Comparison of ENCODE assay signal across 19 cellular contexts in the genomic region with DNA sequence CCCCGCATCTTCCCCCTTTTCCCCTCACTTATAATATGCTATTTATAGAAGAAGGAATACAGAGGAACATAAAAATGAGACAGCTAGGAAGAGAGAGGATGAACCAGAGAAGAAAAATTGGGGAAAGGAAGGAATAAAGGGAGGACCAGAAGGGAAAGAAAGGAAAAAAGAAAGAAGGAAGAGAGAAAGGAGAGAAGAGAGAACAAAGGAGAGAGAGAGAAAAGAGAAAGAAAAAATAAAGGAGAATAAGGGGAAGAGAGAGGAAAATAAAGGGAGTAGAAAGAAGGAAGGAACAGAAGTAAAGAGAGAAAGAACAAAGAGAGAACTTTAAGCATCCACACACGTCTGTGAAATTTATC.
"Had no signal": no experiment of that assay in that cellular context is flagged by ENCODE, and none has a peak within 500 bp of the region (broad histone marks: within the 10 kb centered on the region; RNA-seq: fewer than 3 reads in every experiment).

No MANE protein-coding gene starts in this region.

- DNase-seq: effector CD4-positive, alpha-beta T cell; head of caudate nucleus; hippocampal formation; mammary epithelial cell; mucosa of descending colon; natural killer cell; ovary; right cardiac atrium; small intestine; stimulated activated CD4-positive, alpha-beta T cell treated with anti-CD3 and anti-CD28 coated beads, Interleukin-4, amount 100 ng/mL, for 1 hour; stimulated activated CD8-positive, alpha-beta memory T cell treated with anti-CD3 and anti-CD28 coated beads, Interleukin-4, amount 100 ng/mL, for 48 hours; stimulated activated naive CD8-positive, alpha-beta T cell treated with anti-CD3 and anti-CD28 coated beads, Interleukin-15, Interleukin-2, amounts not matched to agents 100 U/mL and 50 U/mL, for 24 hours; tibial artery; upper lobe of right lung had no signal

- H3K36me3 Mint-ChIP-seq: natural killer cell; stimulated activated effector memory CD8-positive, alpha-beta T cell treated with anti-CD3 and anti-CD28 coated beads, Interleukin-12 subunit alpha, Interleukin-12 subunit beta, amount 100 ng/mL, for 72 hours had no signal

- H3K4me1 ChIP-seq: tibial artery, upper lobe of right lung, vagina had no signal

- ATAC-seq: mucosa of descending colon; right cardiac atrium; stimulated activated effector memory CD8-positive, alpha-beta T cell treated with anti-CD3 and anti-CD28 coated beads, Interleukin-12 subunit alpha, Interleukin-12 subunit beta, amount 100 ng/mL, for 72 hours; stimulated activated naive CD8-positive, alpha-beta T cell treated with anti-CD3 and anti-CD28 coated beads, Interleukin-15, Interleukin-2, amounts not matched to agents 100 U/mL and 50 U/mL, for 24 hours; upper lobe of right lung had no signal

- H3K9me3 Mint-ChIP-seq: endodermal cell; natural killer cell; stimulated activated effector memory CD8-positive, alpha-beta T cell treated with anti-CD3 and anti-CD28 coated beads, Interleukin-12 subunit alpha, Interleukin-12 subunit beta, amount 100 ng/mL, for 72 hours had no signal

- H3K27ac Mint-ChIP-seq: endodermal cell; natural killer cell; stimulated activated effector memory CD8-positive, alpha-beta T cell treated with anti-CD3 and anti-CD28 coated beads, Interleukin-12 subunit alpha, Interleukin-12 subunit beta, amount 100 ng/mL, for 72 hours had no signal

- FAIRE-seq: endothelial cell of umbilical vein, small intestine had no signal

- H3K27ac ChIP-seq: coronary artery, ovary, tibial artery, upper lobe of right lung, vagina had no signal

- H3K4me3 ChIP-seq: coronary artery, mucosa of descending colon, ovary, tibial artery, upper lobe of right lung, vagina had no signal

- H3K4me1 Mint-ChIP-seq: endodermal cell; natural killer cell; stimulated activated effector memory CD8-positive, alpha-beta T cell treated with anti-CD3 and anti-CD28 coated beads, Interleukin-12 subunit alpha, Interleukin-12 subunit beta, amount 100 ng/mL, for 72 hours had no signal

- H3K9me3 ChIP-seq: mucosa of descending colon, ovary, tibial artery, upper lobe of right lung, vagina had no signal

- H3K36me3 ChIP-seq: ovary, tibial artery, upper lobe of right lung, vagina had no signal

- H3K27me3 ChIP-seq: ovary, tibial artery, vagina had no signal

- H3K4me3 Mint-ChIP-seq: endodermal cell; natural killer cell; stimulated activated effector memory CD8-positive, alpha-beta T cell treated with anti-CD3 and anti-CD28 coated beads, Interleukin-12 subunit alpha, Interleukin-12 subunit beta, amount 100 ng/mL, for 72 hours had no signal
